Comparison of ENCODE assay signal across 5 cellular contexts in the genomic region with DNA sequence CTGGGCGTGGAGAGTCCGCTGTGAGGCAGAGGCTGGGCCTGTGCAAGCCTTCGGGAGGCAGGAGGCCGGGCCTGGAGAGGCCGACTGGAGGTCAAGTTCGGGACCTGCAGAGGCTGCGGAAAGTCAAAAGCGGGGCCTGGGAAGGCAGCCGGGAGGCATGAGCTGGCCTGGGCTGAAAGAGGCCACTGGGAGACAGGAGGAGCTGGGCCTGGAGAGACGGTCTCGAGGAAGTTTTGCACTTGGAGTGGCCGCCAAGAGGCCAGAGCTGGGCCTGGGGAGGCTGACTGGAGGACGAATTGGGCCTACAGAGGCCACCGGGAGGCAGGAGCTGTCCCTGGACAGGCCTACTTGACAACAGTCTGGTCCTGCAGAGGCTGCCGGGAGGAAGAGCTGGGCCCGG.
DNase-seq lines count a peak whose midpoint lies in the region; ATAC-seq and TF ChIP-seq lines count a peak whose summit lies in the region.
"Not testable (repeated sequence)": the region's sequence is repeated elsewhere in the genome, so short reads cannot be mapped to it uniquely, and the experiment has no call there.

No MANE protein-coding gene starts in this region.

- intact Hi-C loops in esophagus muscularis mucosa (cut with DNase I); lower lobe of right lung (cut with DNase I); posterior vena cava (cut with DNase I): not testable (repeated sequence)

- H3K27ac ChIP-seq in esophagus muscularis mucosa (replicated peaks in 1 of 4); lower lobe of right lung; osteoblast (ENCODE audit: low read depth, low read length): not testable (repeated sequence)

- H3K27me3 ChIP-seq in H7 (ENCODE audit: control insufficient read depth, insufficient read depth, low read length); esophagus muscularis mucosa; lower lobe of right lung (ENCODE audit: low read depth); osteoblast (ENCODE audit: insufficient read depth, low read length): not testable (repeated sequence)

- TF ChIP-seq CTCF in esophagus muscularis mucosa (IDR thresholded peaks at IDR 0.05); lower lobe of right lung (IDR thresholded peaks at IDR 0.05); osteoblast (IDR thresholded peaks at IDR 0.05; ENCODE audit: extremely low read depth, low read depth, low read length): not testable (repeated sequence)

- H4K20me1 ChIP-seq in osteoblast (ENCODE audit: insufficient read depth, low read length): not testable (repeated sequence)

- H3K4me3 ChIP-seq in H7 (ENCODE audit: insufficient read depth, low read depth, low read length); esophagus muscularis mucosa; lower lobe of right lung; osteoblast (ENCODE audit: insufficient read depth, low read length): not testable (repeated sequence)

- TF ChIP-seq EP300 in esophagus muscularis mucosa (IDR thresholded peaks at IDR 0.05): not testable (repeated sequence)

- not testable (repeated sequence) for TF ChIP-seq POLR2A in esophagus muscularis mucosa (IDR thresholded peaks at IDR 0.05; ENCODE audit: low read depth)

- H3K4me2 ChIP-seq in osteoblast (ENCODE audit: insufficient read depth, low read length): not testable (repeated sequence)

- not testable (repeated sequence) for H3K9me3 ChIP-seq in esophagus muscularis mucosa; lower lobe of right lung; osteoblast (ENCODE audit: low read depth, low read length)

- not testable (repeated sequence) for H3K4me1 ChIP-seq in esophagus muscularis mucosa; lower lobe of right lung; osteoblast (ENCODE audit: insufficient read depth, low read length)

- not testable (repeated sequence) for ATAC-seq in lower lobe of right lung

- not testable (repeated sequence) for H3K79me2 ChIP-seq in osteoblast (ENCODE audit: insufficient read depth, low read length)

- 88% methylated on average over 7 of the region's 16 CpGs for WGBS in esophagus muscularis mucosa

- DNase-seq in H7: peak; percentile 1
- peak; percentile 77 for DNase-seq in esophagus muscularis mucosa (ENCODE audit: extremely low spot score)
- DNase-seq in lower lobe of right lung: peak; percentile 25
- peak; percentile 35 for DNase-seq in osteoblast (ENCODE audit: insufficient read length, low spot score, missing footprints)
- peak; percentile 58 for DNase-seq in posterior vena cava (ENCODE audit: low spot score)

- not testable (repeated sequence) for H2AFZ ChIP-seq in osteoblast (ENCODE audit: low read length)

- H3K36me3 ChIP-seq in H7 (replicated peaks; ENCODE audit: control insufficient read depth, insufficient read depth, low read length); esophagus muscularis mucosa; lower lobe of right lung; osteoblast (ENCODE audit: insufficient read depth, low read length): not testable (repeated sequence)

Comparison
In these comparisons a context has a peak if more than half of its experiments do, and no peak if none do; other contexts are left out.
1. DNase-seq: peak in every context shown above with its lines; median percentile 77 in esophagus muscularis mucosa; 58 in posterior vena cava; 35 in osteoblast; 25 in lower lobe of right lung; 1 in H7.